Comparison of ENCODE assay signal across 15 cellular contexts in the genomic region with DNA sequence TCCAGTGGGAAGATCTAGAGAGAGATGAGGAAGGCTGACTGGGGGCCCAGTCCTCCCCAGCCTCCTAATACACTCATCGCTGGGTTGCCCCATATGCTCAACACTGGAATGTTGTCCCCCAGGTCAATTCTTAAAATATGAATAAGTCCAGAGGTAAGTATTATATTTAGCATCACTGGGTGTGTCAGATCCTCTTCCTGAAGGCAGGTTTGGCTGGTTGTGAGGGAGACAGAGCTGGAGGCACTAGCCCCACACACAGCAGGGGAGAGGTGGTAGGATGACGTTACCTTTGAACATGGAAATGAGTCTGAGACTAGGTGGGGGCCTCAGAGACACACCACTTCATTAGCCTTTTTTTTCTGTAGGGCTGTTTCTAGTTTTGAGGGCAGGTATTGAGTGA. TPM values are rescaled to one million over a fixed set of nuclear protein-coding genes. Genes with fewer than 3 reads are reported as not detected.
DNase-seq lines count a peak whose midpoint lies in the region; ATAC-seq and TF ChIP-seq lines count a peak whose summit lies in the region.
"Had no signal": no experiment of that assay in that cellular context is flagged by ENCODE, and none has a peak within 500 bp of the region (broad histone marks: within the 10 kb centered on the region; RNA-seq: fewer than 3 reads in every experiment).

No MANE protein-coding gene starts in this region.

- TF ChIP-seq POLR2A in body of pancreas (IDR thresholded peaks at IDR 0.05) (no peak), spleen (IDR thresholded peaks at IDR 0.05) (no peak)

- in situ Hi-C loops in KBM-7 (cut with MboI; ENCODE audit: low pct_unique_long_range_greater_than_20kb, low sequenced_read_pairs) = loop anchor here (25.0 kb wide), 1 partner anchor 175 kb away; no protein-coding TSS in a partner anchor

- H3K4me3 ChIP-seq in body of pancreas (no peak overlapping the region), spleen (no peak overlapping the region)

- 83 to 88% methylated on average over 2 of the region's 2 CpGs for WGBS in body of pancreas, 2 donors
- 92 to 100% (median 93%) methylated on average over 2 of the region's 2 CpGs for WGBS in spleen, 5 donors

- H3K36me3 ChIP-seq in body of pancreas (replicated peaks in 1 of 2; ENCODE audit: insufficient read depth in 1 of 2, low read depth in 2 of 2) (no peaks in the 10 kb centered on the region), spleen (no peaks in the 10 kb centered on the region)

- H3K27me3 ChIP-seq in body of pancreas (no peaks in the 10 kb centered on the region), spleen (replicated peaks in 1 of 7) (no peaks in the 10 kb centered on the region)

- H3K9me3 ChIP-seq in body of pancreas (no peaks in the 10 kb centered on the region), spleen (no peaks in the 10 kb centered on the region)

- ATAC-seq in body of pancreas = no peak
- no peak for ATAC-seq in HG03565 (IDR thresholded peaks at IDR 0.05; ENCODE audit: unreplicated experiment)
- ATAC-seq in HG02798 (IDR thresholded peaks at IDR 0.05; ENCODE audit: poor library complexity, unreplicated experiment) = no peak
- ATAC-seq: activated CD4-positive, CD25-positive, alpha-beta regulatory T cell treated with anti-CD3 and anti-CD28 coated beads, Interleukin-2, amount 50 U/mL, for 24 hours had no signal

- peak overlapping the region; percentile 82 to 93 (median 87) for H3K27ac ChIP-seq in body of pancreas
- H3K27ac ChIP-seq in spleen = peak overlapping the region in 7 of 8 donors; percentile 44 to 71 (median 59)

- no peak for TF ChIP-seq CTCF in body of pancreas (IDR thresholded peaks at IDR 0.05)
- TF ChIP-seq CTCF in spleen (IDR thresholded peaks at IDR 0.05 in 8 of 11, conservative IDR thresholded peaks at IDR 0.05 in 3 of 11) = no peak

- DNase-seq in ELR (ENCODE audit: low read depth) = peak; percentile 15
- no peak for DNase-seq in body of pancreas
- DNase-seq in kidney tubule cell (ENCODE audit: low spot score) = peak; percentile 69
- DNase-seq in spleen = no peak
- DNase-seq in globus pallidus (ENCODE audit: low spot score) = no peak
- no peak for DNase-seq in KBM-7
- DNase-seq: cerebellar nuclear complex; glutamatergic neuron; H7; naive B cell; stimulated activated naive CD4-positive, alpha-beta T cell treated with Interleukin-2 at 50 U/mL for 16 hours had no signal

- intact Hi-C loops in body of pancreas (cut with DNase I) (no loop called here), spleen (cut with DNase I; ENCODE audit: low total_unique reads) (no loop called here)

- H3K4me1 ChIP-seq in body of pancreas (peaks cover 50% of the 10 kb centered on the region), spleen (peaks cover 0 to 24% (median 4%) of the 10 kb centered on the region in 6 donors)

RNA-seq across cellular contexts. Expression of a gene that starts 42.6 kb away (rescaled TPM):
- total RNA-seq in body of pancreas (10 to 100 TPM; 17.8 to 32.9 TPM), spleen (1 to 10 TPM in 3 of 7 donors, under 1 TPM in 4; 0.65 to 4.0 (median 0.97) TPM)
- polyA plus RNA-seq in spleen = under 1 TPM; 0.28 to 0.58 (median 0.32) TPM
- polyA plus RNA-seq: CD14-positive monocyte had no signal

Comparison
In these comparisons a context has a peak if more than half of its experiments do, and no peak if none do; other contexts are left out.
1. DNase-seq: peak in ELR (single experiment) and kidney tubule cell (single experiment); none in body of pancreas (0 of 4), spleen (single experiment), globus pallidus (single experiment) and KBM-7 (single experiment).